Comparison of ENCODE assay signal across 1 cellular context in genomic region chr5:170226661-170227060, GRCh38.
TF ChIP-seq lines count a peak whose summit lies in the region.

No MANE protein-coding gene starts in this region.

TF ChIP-seq in SK-N-SH treated with all-trans-retinoic acid at 6 μM for 48 hours, 23 proteins besides CTCF, POLR2A, EP300 and RAD21 (continued from another document):
- no peak for TF ChIP-seq CSRNP3 (CRISPR knock-in tag; IDR thresholded peaks at IDR 0.05)
- no peak for TF ChIP-seq ZC3H10 (CRISPR knock-in tag; IDR thresholded peaks at IDR 0.05)
- no peak for TF ChIP-seq ZFP3 (CRISPR knock-in tag; IDR thresholded peaks at IDR 0.05)
